Comparison of ENCODE assay signal across 2 cellular contexts in the genomic region with DNA sequence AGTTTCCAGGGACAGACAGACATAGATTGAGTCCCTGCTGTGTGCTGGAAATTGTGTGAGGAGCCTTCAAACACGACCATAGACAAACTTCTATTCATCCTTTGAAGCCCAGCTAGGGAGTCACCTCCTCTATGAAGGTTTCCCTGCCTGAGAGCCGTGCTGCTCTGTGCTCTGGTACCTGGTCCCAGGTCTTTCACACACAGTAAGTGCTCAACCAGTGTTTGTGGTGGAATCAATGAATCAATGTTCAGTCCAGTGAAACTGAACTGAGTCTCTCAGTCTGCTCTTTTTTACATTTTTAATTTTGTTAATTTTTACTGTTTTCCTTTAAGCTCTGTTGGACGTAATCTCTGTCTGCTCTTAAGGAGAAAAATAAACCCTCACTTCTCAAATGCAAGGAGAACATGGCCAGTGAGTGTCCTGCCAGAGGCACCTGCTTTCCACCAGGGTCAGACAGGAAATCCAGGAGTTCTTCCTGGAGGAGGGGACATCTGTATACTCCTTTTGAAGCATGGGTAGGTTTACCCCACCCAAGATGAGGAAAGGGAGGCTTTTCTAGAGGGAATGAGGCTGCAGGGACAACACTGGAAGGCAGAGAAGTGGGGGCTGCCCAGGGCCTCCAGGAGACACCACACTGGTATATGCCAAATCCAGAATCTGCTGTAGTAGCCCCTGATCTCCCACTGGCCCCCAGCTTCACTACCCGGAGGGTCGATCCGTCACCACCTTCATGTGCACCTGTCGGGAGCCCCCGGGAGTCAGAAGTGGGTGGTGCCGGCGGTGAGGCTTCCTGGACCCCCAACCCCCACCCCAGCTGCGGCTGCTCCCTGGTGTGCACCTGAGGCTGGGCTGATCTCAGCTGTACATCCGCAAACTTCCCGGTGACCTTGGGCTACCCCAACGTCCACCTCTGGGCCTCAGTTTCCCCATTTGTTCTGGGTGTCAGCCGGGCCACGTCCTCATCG.
TF ChIP-seq lines count a peak whose summit lies in the region.

No MANE protein-coding gene starts in this region.

TF ChIP-seq in GM23338, 12 proteins besides CTCF, POLR2A, EP300 and RAD21 (continues in another document):
- TF ChIP-seq CREB1 (CRISPR knock-in tag; IDR thresholded peaks at IDR 0.05; ENCODE audit: low read depth) (no peak), ZNF114 (CRISPR knock-in tag; IDR thresholded peaks at IDR 0.05) (no peak), EZH2phosphoT487 (IDR thresholded peaks at IDR 0.05; ENCODE audit: unreplicated experiment) (no peak), ZNF331 (CRISPR knock-in tag; IDR thresholded peaks at IDR 0.05; ENCODE audit: low read depth) (no peak), EZH2 (IDR thresholded peaks at IDR 0.05; ENCODE audit: low read depth, unreplicated experiment) (no peak), STAT1 (IDR thresholded peaks at IDR 0.05; ENCODE audit: unreplicated experiment) (no peak), POLR2AphosphoS5 (IDR thresholded peaks at IDR 0.05; ENCODE audit: low read depth) (no peak), JUNB (IDR thresholded peaks at IDR 0.05; ENCODE audit: unreplicated experiment) (no peak), NANOG (IDR thresholded peaks at IDR 0.05; ENCODE audit: borderline replicate concordance) (no peak)
- TF ChIP-seq, protein P1, sequence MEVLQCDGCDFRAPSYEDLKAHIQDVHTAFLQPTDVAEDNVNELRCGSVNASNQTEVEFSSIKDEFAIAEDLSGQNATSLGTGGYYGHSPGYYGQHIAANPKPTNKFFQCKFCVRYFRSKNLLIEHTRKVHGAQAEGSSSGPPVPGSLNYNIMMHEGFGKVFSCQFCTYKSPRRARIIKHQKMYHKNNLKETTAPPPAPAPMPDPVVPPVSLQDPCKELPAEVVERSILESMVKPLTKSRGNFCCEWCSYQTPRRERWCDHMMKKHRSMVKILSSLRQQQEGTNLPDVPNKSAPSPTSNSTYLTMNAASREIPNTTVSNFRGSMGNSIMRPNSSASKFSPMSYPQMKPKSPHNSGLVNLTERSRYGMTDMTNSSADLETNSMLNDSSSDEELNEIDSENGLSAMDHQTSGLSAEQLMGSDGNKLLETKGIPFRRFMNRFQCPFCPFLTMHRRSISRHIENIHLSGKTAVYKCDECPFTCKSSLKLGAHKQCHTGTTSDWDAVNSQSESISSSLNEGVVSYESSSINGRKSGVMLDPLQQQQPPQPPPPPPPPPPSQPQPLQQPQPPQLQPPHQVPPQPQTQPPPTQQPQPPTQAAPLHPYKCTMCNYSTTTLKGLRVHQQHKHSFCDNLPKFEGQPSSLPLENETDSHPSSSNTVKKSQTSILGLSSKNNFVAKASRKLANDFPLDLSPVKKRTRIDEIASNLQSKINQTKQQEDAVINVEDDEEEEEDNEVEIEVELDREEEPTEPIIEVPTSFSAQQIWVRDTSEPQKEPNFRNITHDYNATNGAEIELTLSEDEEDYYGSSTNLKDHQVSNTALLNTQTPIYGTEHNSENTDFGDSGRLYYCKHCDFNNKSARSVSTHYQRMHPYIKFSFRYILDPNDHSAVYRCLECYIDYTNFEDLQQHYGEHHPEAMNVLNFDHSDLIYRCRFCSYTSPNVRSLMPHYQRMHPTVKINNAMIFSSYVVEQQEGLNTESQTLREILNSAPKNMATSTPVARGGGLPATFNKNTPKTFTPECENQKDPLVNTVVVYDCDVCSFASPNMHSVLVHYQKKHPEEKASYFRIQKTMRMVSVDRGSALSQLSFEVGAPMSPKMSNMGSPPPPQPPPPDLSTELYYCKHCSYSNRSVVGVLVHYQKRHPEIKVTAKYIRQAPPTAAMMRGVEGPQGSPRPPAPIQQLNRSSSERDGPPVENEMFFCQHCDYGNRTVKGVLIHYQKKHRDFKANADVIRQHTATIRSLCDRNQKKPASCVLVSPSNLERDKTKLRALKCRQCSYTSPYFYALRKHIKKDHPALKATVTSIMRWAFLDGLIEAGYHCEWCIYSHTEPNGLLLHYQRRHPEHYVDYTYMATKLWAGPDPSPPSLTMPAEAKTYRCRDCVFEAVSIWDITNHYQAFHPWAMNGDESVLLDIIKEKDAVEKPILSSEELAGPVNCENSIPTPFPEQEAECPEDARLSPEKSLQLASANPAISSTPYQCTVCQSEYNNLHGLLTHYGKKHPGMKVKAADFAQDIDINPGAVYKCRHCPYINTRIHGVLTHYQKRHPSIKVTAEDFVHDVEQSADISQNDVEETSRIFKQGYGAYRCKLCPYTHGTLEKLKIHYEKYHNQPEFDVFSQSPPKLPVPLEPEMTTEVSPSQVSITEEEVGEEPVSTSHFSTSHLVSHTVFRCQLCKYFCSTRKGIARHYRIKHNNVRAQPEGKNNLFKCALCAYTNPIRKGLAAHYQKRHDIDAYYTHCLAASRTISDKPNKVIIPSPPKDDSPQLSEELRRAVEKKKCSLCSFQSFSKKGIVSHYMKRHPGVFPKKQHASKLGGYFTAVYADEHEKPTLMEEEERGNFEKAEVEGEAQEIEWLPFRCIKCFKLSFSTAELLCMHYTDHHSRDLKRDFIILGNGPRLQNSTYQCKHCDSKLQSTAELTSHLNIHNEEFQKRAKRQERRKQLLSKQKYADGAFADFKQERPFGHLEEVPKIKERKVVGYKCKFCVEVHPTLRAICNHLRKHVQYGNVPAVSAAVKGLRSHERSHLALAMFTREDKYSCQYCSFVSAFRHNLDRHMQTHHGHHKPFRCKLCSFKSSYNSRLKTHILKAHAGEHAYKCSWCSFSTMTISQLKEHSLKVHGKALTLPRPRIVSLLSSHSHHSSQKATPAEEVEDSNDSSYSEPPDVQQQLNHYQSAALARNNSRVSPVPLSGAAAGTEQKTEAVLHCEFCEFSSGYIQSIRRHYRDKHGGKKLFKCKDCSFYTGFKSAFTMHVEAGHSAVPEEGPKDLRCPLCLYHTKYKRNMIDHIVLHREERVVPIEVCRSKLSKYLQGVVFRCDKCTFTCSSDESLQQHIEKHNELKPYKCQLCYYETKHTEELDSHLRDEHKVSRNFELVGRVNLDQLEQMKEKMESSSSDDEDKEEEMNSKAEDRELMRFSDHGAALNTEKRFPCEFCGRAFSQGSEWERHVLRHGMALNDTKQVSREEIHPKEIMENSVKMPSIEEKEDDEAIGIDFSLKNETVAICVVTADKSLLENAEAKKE (CRISPR knock-in tag; IDR thresholded peaks at IDR 0.05) = no peak
- TF ChIP-seq, protein P2, sequence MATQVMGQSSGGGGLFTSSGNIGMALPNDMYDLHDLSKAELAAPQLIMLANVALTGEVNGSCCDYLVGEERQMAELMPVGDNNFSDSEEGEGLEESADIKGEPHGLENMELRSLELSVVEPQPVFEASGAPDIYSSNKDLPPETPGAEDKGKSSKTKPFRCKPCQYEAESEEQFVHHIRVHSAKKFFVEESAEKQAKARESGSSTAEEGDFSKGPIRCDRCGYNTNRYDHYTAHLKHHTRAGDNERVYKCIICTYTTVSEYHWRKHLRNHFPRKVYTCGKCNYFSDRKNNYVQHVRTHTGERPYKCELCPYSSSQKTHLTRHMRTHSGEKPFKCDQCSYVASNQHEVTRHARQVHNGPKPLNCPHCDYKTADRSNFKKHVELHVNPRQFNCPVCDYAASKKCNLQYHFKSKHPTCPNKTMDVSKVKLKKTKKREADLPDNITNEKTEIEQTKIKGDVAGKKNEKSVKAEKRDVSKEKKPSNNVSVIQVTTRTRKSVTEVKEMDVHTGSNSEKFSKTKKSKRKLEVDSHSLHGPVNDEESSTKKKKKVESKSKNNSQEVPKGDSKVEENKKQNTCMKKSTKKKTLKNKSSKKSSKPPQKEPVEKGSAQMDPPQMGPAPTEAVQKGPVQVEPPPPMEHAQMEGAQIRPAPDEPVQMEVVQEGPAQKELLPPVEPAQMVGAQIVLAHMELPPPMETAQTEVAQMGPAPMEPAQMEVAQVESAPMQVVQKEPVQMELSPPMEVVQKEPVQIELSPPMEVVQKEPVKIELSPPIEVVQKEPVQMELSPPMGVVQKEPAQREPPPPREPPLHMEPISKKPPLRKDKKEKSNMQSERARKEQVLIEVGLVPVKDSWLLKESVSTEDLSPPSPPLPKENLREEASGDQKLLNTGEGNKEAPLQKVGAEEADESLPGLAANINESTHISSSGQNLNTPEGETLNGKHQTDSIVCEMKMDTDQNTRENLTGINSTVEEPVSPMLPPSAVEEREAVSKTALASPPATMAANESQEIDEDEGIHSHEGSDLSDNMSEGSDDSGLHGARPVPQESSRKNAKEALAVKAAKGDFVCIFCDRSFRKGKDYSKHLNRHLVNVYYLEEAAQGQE (IDR thresholded peaks at IDR 0.05; ENCODE audit: unreplicated experiment) = no peak

TF ChIP-seq in IMR-90, 13 proteins besides CTCF, POLR2A, EP300 and RAD21:
- no peak for TF ChIP-seq SMC3 (IDR thresholded peaks at IDR 0.05; ENCODE audit: low read depth, low read length)
- no peak for TF ChIP-seq MXI1 (IDR thresholded peaks at IDR 0.05; ENCODE audit: borderline replicate concordance, low read depth, low read length)
- no peak for TF ChIP-seq RFX5 (IDR thresholded peaks at IDR 0.05; ENCODE audit: low read depth, low read length)
- no peak for TF ChIP-seq RCOR1 (IDR thresholded peaks at IDR 0.05; ENCODE audit: insufficient replicate concordance, low read length)
- no peak for TF ChIP-seq MAZ (IDR thresholded peaks at IDR 0.05; ENCODE audit: borderline replicate concordance, low read depth, low read length)
